Comparison of ENCODE assay signal across 9 cellular contexts in genomic region chr1:232630047-232630893, GRCh38. TPM values are rescaled to one million over a fixed set of nuclear protein-coding genes. Genes with fewer than 3 reads are reported as not detected.
DNase-seq lines count a peak whose midpoint lies in the region; ATAC-seq, FAIRE-seq and TF ChIP-seq lines count a peak whose summit lies in the region.
"Had no signal": no experiment of that assay in that cellular context is flagged by ENCODE, and none has a peak within 500 bp of the region (broad histone marks: within the 10 kb centered on the region; RNA-seq: fewer than 3 reads in every experiment).

TSS of gene SIPA1L2 (minus strand) at chr1:232630133. CDS start at chr1:232515339, 114,794 bp downstream.

- TF ChIP-seq CTCF in kidney (IDR thresholded peaks at IDR 0.05; ENCODE audit: borderline replicate concordance, extremely low read depth, insufficient read depth), result peak; percentile 34

- FAIRE-seq in kidney (lab: Jason Lieb, UNC), result no peak
- FAIRE-seq: G401.6 had no signal

- H3K4me3 ChIP-seq in kidney (ENCODE audit: low read length in 2 of 2), result peak within 1 kb of the TSS; percentile 69 to 73

- intact Hi-C loops in kidney (cut with DNase I), result no loop called here

- H3K9ac ChIP-seq in kidney (ENCODE audit: low read length in 2 of 2), result peak within 1 kb of the TSS; percentile 54 to 68

- no peaks in the 10 kb centered on the region for H3K4me1 ChIP-seq in kidney (ENCODE audit: control insufficient read depth in 1 of 2, insufficient read depth in 1 of 2, low read depth in 1 of 2, low read length in 2 of 2)

- H3K27ac ChIP-seq in kidney (ENCODE audit: low read depth in 2 of 2, low read length in 2 of 2), result peak within 1 kb of the TSS; percentile 76 to 80

- DNase-seq in A172 (ENCODE audit: low spot score) (peak; percentile 75), NCI-H2171 (lab: John Stamatoyannopoulos, UW) (peak; percentile 92), cerebellar cortex (ENCODE audit: low spot score) (peak; percentile 80), kidney (peak; percentile 98)
- peak; percentile 54 for DNase-seq in activated CD4-positive, CD25-positive, alpha-beta regulatory T cell treated with anti-CD3 and anti-CD28 coated beads, Interleukin-2, amount 50 U/mL, for 16 hours (ENCODE audit: low read depth, low spot score)
- peak; percentile 75 to 88 (median 76) for DNase-seq in stimulated activated CD4-positive, alpha-beta T cell treated with anti-CD3 and anti-CD28 coated beads, Interleukin-12 subunit alpha, Interleukin-12 subunit beta, amount 100 ng/mL, for 48 hours (ENCODE audit: low read depth in 2 of 3, low spot score in 1 of 3)

- ATAC-seq in GM18861 (IDR thresholded peaks at IDR 0.05; ENCODE audit: unreplicated experiment) (peak; percentile 87), HG03103 (IDR thresholded peaks at IDR 0.05; ENCODE audit: low read depth, unreplicated experiment) (peak; percentile 97)

- H3K9me3 ChIP-seq in kidney (ENCODE audit: control insufficient read depth in 1 of 2, low read length in 2 of 2), result no peaks in the 10 kb centered on the region

- H3K36me3 ChIP-seq in kidney (ENCODE audit: control insufficient read depth in 1 of 2, insufficient read depth in 2 of 2, low read length in 2 of 2), result no peaks in the 10 kb centered on the region

RNA-seq across cellular contexts. Expression of gene SIPA1L2, which starts in this region (rescaled TPM):
- total RNA-seq in A172 (2014; rRNA removed; shearing (Covaris generic)), result 0.77 and 1.2 TPM in 2 replicates
- total RNA-seq in kidney, result 20.2 TPM
- polyA plus RNA-seq in kidney (ENCODE audit: insufficient read depth, low read depth, low replicate concordance), result 4.0 TPM

Comparison
In these comparisons a context has a peak if more than half of its experiments do, and no peak if none do; other contexts are left out.
1. Peak in every context shown above with its lines: DNase-seq, ATAC-seq, H3K4me3 ChIP-seq and H3K27ac ChIP-seq.